In the genomic region with DNA sequence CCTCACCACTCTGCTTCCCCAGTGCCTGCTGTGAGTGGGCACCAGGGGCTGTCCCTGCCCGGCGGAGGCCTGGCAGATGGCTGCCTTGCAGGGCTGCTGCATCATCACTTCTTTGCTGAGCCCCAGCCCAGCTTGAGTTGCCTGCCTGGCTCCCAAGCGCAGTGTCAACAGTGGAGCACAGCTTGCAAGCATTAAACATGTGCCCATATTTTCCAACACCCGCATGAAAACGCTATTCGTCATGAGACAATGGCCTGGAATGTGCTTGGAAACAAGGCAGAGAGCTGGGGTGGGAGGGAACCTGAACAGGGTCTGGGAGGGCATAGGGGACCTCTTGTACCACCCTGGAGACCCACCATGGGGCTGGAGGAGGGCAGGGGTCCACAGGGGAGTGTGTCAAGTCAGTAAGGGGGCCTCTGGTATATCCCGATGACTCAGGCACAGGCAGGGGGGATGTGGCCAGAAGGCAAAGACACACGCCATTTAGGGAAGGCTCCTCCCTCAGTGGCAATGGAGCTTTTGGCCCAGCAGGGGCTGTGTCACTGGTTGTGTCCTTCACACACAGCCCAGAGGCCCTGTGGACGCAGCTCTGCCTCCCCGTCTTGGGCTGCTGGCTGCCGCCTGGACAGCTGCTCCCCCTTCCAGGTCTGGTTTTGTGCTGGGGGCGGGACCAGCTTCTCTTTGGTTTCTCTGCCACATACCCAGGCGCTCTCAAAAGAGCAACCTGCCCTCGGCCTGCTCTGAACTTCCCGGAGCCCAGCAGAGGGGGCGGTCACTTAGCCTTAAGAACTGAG, we compare ENCODE assay signal across 8 cellular contexts. TPM values are rescaled to one million over a fixed set of nuclear protein-coding genes. Genes with fewer than 3 reads are reported as not detected.
DNase-seq lines count a peak whose midpoint lies in the region; ATAC-seq, FAIRE-seq and TF ChIP-seq lines count a peak whose summit lies in the region.

No MANE protein-coding gene starts in this region.

- no peak overlapping the region; the same call in 2 of the 3 replicates for H3K4me2 ChIP-seq in A549

- TF ChIP-seq EP300 in A549 (IDR thresholded peaks at IDR 0.05) = no peak

- peaks cover 71% of the 10 kb centered on the region for H3K4me1 ChIP-seq in A549

- intact Hi-C loops in dorsolateral prefrontal cortex (cut with DNase I) = no loop called here

- CTCF ChIA-PET in A549 (lab: Yijun Ruan, JAX) = interaction anchor here (0.7 to 1.9 kb wide), 4 partner anchors 12 to 68 kb away, joined by 3 to 10 read pairs (median 6); no protein-coding TSS in a partner anchor

- FAIRE-seq in A549 (lab: Jason Lieb, UNC) = no peak

- no peaks in the 10 kb centered on the region for H3K27me3 ChIP-seq in dorsolateral prefrontal cortex

- ATAC-seq in A549 (peak; percentile 35 to 60; a peak in 4 of 6 replicates), GM18502 (IDR thresholded peaks at IDR 0.05; ENCODE audit: poor library complexity, unreplicated experiment) (no peak), GM21737 (IDR thresholded peaks at IDR 0.05; ENCODE audit: unreplicated experiment) (no peak)

- H3K9me3 ChIP-seq in A549 = no peaks in the 10 kb centered on the region

- POLR2A ChIA-PET in A549 (lab: Yijun Ruan, JAX) = no interaction called here

- H3K4me3 ChIP-seq in A549 (no peak overlapping the region), dorsolateral prefrontal cortex (no peak overlapping the region)

- 86% methylated on average over 16 of the region's 16 CpGs for WGBS in A549 (ENCODE audit: missing lambda C conversion rate)

- H3K27ac ChIP-seq in A549 (peak overlapping the region; percentile 51 to 92; a peak in 4 of 6 replicates), dorsolateral prefrontal cortex (peak overlapping the region in 58 of 59 donors; percentile 34 to 97 (median 83))

- DNase-seq in A549 (ENCODE audit: low read depth in 1 of 2, low spot score in 1 of 2) (peak in 1 of 2 experiments; percentile 40), LHCN-M2 (ENCODE audit: low read depth) (peak; percentile 96), dorsolateral prefrontal cortex (peak in 8 of 10 donors; percentile 73 to 91 (median 81)), mucosa of gallbladder (ENCODE audit: low spot score) (peak; percentile 32)
- DNase-seq in stimulated activated CD4-positive, alpha-beta T cell treated with anti-CD3 and anti-CD28 coated beads, Interleukin-4, amount 100 ng/mL, for 24 hours = no peak
- no peak for DNase-seq in activated naive CD4-positive, alpha-beta T cell (lab: John Stamatoyannopoulos, UW)

- no peak for TF ChIP-seq CTCF in A549 (IDR thresholded peaks at IDR 0.05)
- peak in 5 of 56 donors; percentile 7 to 24 (median 16) for TF ChIP-seq CTCF in dorsolateral prefrontal cortex (IDR thresholded peaks at IDR 0.05 in 54 of 56, conservative IDR thresholded peaks at IDR 0.05 in 2 of 56; ENCODE audit: low read depth in 1 of 56, partially characterized antibody in 56 of 56)

- TF ChIP-seq RAD21 in A549 (conservative IDR thresholded peaks at IDR 0.05 in 1 of 2, IDR thresholded peaks at IDR 0.05 in 1 of 2) = no peak

- TF ChIP-seq POLR2A in A549 (IDR thresholded peaks at IDR 0.05; ENCODE audit: low read length) = no peak

TF ChIP-seq in A549, 52 proteins besides CTCF, POLR2A, EP300 and RAD21:
- TF ChIP-seq, protein P1, sequence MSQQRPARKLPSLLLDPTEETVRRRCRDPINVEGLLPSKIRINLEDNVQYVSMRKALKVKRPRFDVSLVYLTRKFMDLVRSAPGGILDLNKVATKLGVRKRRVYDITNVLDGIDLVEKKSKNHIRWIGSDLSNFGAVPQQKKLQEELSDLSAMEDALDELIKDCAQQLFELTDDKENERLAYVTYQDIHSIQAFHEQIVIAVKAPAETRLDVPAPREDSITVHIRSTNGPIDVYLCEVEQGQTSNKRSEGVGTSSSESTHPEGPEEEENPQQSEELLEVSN (IDR thresholded peaks at IDR 0.05; ENCODE audit: borderline replicate concordance, low read depth) = no peak
- TF ChIP-seq MAZ (IDR thresholded peaks at IDR 0.05; ENCODE audit: borderline replicate concordance, low read depth, low read length) (no peak), NPAS2 (CRISPR knock-in tag; IDR thresholded peaks at IDR 0.05; ENCODE audit: borderline replicate concordance) (no peak), CHD4 (IDR thresholded peaks at IDR 0.05; ENCODE audit: borderline replicate concordance) (no peak), ZC3H11A (IDR thresholded peaks at IDR 0.05) (no peak), SREBF2 (IDR thresholded peaks at IDR 0.05) (no peak), CHD2 (IDR thresholded peaks at IDR 0.05; ENCODE audit: low read length, partially characterized antibody) (no peak), BHLHE40 (IDR thresholded peaks at IDR 0.05; ENCODE audit: low read depth, low read length) (no peak), KDM5A (IDR thresholded peaks at IDR 0.05) (no peak), JUN (IDR thresholded peaks at IDR 0.05) (no peak), ZSCAN20 (CRISPR knock-in tag; IDR thresholded peaks at IDR 0.05) (no peak), ESRRA (IDR thresholded peaks at IDR 0.05; ENCODE audit: borderline replicate concordance, low read length) (no peak)
- TF ChIP-seq, protein P2, sequence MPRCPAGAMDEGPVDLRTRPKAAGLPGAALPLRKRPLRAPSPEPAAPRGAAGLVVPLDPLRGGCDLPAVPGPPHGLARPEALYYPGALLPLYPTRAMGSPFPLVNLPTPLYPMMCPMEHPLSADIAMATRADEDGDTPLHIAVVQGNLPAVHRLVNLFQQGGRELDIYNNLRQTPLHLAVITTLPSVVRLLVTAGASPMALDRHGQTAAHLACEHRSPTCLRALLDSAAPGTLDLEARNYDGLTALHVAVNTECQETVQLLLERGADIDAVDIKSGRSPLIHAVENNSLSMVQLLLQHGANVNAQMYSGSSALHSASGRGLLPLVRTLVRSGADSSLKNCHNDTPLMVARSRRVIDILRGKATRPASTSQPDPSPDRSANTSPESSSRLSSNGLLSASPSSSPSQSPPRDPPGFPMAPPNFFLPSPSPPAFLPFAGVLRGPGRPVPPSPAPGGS (IDR thresholded peaks at IDR 0.05) = no peak
- TF ChIP-seq, protein P3, sequence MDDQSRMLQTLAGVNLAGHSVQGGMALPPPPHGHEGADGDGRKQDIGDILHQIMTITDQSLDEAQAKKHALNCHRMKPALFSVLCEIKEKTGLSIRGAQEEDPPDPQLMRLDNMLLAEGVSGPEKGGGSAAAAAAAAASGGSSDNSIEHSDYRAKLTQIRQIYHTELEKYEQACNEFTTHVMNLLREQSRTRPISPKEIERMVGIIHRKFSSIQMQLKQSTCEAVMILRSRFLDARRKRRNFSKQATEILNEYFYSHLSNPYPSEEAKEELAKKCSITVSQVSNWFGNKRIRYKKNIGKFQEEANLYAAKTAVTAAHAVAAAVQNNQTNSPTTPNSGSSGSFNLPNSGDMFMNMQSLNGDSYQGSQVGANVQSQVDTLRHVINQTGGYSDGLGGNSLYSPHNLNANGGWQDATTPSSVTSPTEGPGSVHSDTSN (IDR thresholded peaks at IDR 0.05) = no peak

RNA-seq across cellular contexts. Expression of a gene that starts 17.4 kb away (rescaled TPM):
- polyA plus RNA-seq in A549 (2011; rRNA removed) (10.8 and 13.1 TPM in 2 replicates), A549 (2017; fragmentation: RNase III; extraction: RNeasy Plus Mini Kit Qiagen cat#74134 plus additional on column Dnase treatment) (27.1 to 37.4 TPM (median 33.5 TPM) in 3 replicates)
- polyA plus RNA-seq in A549 (2012; cell fraction: cytosol; rRNA removed) = 52.8 and 65.7 TPM in 2 replicates
- 97.7 and 160 TPM in 2 replicates for polyA plus RNA-seq in A549 (2012; cell fraction: nucleus; rRNA removed)
- polyA minus RNA-seq in A549 (2011; rRNA and poly(A)+ RNA removed) = 11.4 and 19.0 TPM in 2 replicates
- total RNA-seq in LHCN-M2 (2014; rRNA removed) (84.4 and 129 TPM in 2 replicates), dorsolateral prefrontal cortex (100 to 1,000 TPM; 135 to 968 (median 301) TPM), mucosa of gallbladder (113 TPM)
- polyA plus RNA-seq in LHCN-M2 (2012) = 254 TPM

RNA-seq across cellular contexts. Expression of a gene that starts 56.9 kb away (rescaled TPM):
- 0.12 and 0.25 TPM in 2 replicates for polyA plus RNA-seq in A549 (2011; rRNA removed)
- 0.73 and 1.2 TPM in 2 replicates for polyA plus RNA-seq in A549 (2012; cell fraction: cytosol; rRNA removed)
- polyA plus RNA-seq in A549 (2012; cell fraction: nucleus; rRNA removed) = 0.94 and 1.5 TPM in 2 replicates
- 0.29 to 0.89 TPM (median 0.40 TPM) in 3 replicates for polyA plus RNA-seq in A549 (2017; fragmentation: RNase III; extraction: RNeasy Plus Mini Kit Qiagen cat#74134 plus additional on column Dnase treatment)
- 0.41 TPM in 1 of 2 replicates, not detected in the other for polyA minus RNA-seq in A549 (2011; rRNA and poly(A)+ RNA removed)
- 0.13 and 4.1 TPM in 2 replicates for total RNA-seq in LHCN-M2 (2014; rRNA removed)
- polyA plus RNA-seq in LHCN-M2 (2012) = 2.0 TPM
- 10 to 100 TPM in 117 of 120 experiments, 1 to 10 TPM in 3; 5.0 to 52.7 (median 20.4) TPM for total RNA-seq in dorsolateral prefrontal cortex
- 3.5 TPM for total RNA-seq in mucosa of gallbladder

Comparison
In these comparisons a context has a peak if more than half of its experiments do, and no peak if none do; other contexts are left out.
1. ATAC-seq: peak in A549 (2 of 2); none in GM18502 (single experiment) and GM21737 (single experiment).
2. DNase-seq: peak in LHCN-M2 (single experiment), dorsolateral prefrontal cortex (8 of 10) and mucosa of gallbladder (single experiment); none in stimulated activated CD4-positive, alpha-beta T cell treated with anti-CD3 and anti-CD28 coated beads, Interleukin-4, amount 100 ng/mL, for 24 hours (single experiment) and activated naive CD4-positive, alpha-beta T cell (0 of 4).